In genomic region chr5:61301820-61302563, GRCh38 we compare ENCODE assay signal across 8 cellular contexts. TPM values are rescaled to one million over a fixed set of nuclear protein-coding genes. Genes with fewer than 3 reads are reported as not detected.
DNase-seq lines count a peak whose midpoint lies in the region; ATAC-seq and TF ChIP-seq lines count a peak whose summit lies in the region.

No MANE protein-coding gene starts in this region.

- no peak overlapping the region for H3K56ac ChIP-seq in H9 (ENCODE audit: insufficient read length, low read depth, low read length)

- no peak overlapping the region for H2BK120ac ChIP-seq in H9 (ENCODE audit: low read depth, low read length, poor library complexity, severe bottlenecking)

- H3K4me3 Mint-ChIP-seq in H9, result no peak overlapping the region

- H3K9me3 ChIP-seq in H9 (ENCODE audit: control insufficient read depth, low read depth, low read length), result no peaks in the 10 kb centered on the region

- H3K27ac Mint-ChIP-seq in H9, result peak overlapping the region in 1 of 3 experiments; percentile 88; a peak in 2 of 7 replicates

- H2BK5ac ChIP-seq in H9 (ENCODE audit: insufficient read length, low read length), result no peak overlapping the region

- no peak overlapping the region for H3K9ac ChIP-seq in H9 (ENCODE audit: extremely low read depth, insufficient read length, low read length)

- H3K27me3 Mint-ChIP-seq in H9 (ENCODE audit: low read depth), result peaks cover 26% of the 10 kb centered on the region

- H3K23ac ChIP-seq in H9 (ENCODE audit: insufficient read length, low read depth, low read length), result no peak overlapping the region

- H3K27me3 ChIP-seq in H9 (ENCODE audit: insufficient read depth, low read length), result no peaks in the 10 kb centered on the region

- H4K20me1 ChIP-seq in H9 (ENCODE audit: control insufficient read depth, insufficient read depth, insufficient read length), result no peaks in the 10 kb centered on the region

- DNase-seq in HuH-7 (ENCODE audit: low spot score) (peak; percentile 52), T47D (ENCODE audit: low read depth in 1 of 2, low spot score in 1 of 2) (peak; percentile 64 to 95), kidney glomerular epithelial cell (lab: John Stamatoyannopoulos, UW) (peak; percentile 93), H9 (no peak), NK-92 (lab: John Stamatoyannopoulos, UW; ENCODE audit: unreplicated experiment) (no peak)
- DNase-seq in activated T-cell treated with anti-CD3 and anti-CD28 coated beads, Interleukin-2, amount 50 U/mL, for 1 hour, result no peak

- no peak overlapping the region for H3K18ac ChIP-seq in H9 (ENCODE audit: insufficient read length, low read depth, low read length)

- H3K9me3 Mint-ChIP-seq in H9, result no peaks in the 10 kb centered on the region

- no peaks in the 10 kb centered on the region for H3K36me3 Mint-ChIP-seq in H9 (ENCODE audit: insufficient read depth in 1 of 3, low read depth in 3 of 3)

- no peak overlapping the region for H2AFZ ChIP-seq in H9 (ENCODE audit: low read length)

- H3K79me2 ChIP-seq in H9 (ENCODE audit: insufficient read depth, low read length), result no peaks in the 10 kb centered on the region

- H2BK20ac ChIP-seq in H9 (ENCODE audit: low read depth, low read length, poor library complexity, severe bottlenecking), result no peak overlapping the region

- no peaks in the 10 kb centered on the region; the same call in 1 of the 2 replicates for H3K4me1 ChIP-seq in H9 (ENCODE audit: insufficient read depth, low read length)

- no peak overlapping the region for H4K91ac ChIP-seq in H9 (ENCODE audit: insufficient read length, low read depth, low read length)

- H3K23me2 ChIP-seq in H9 (ENCODE audit: insufficient read length, low read depth, low read length, poor library complexity, severe bottlenecking), result no peaks in the 10 kb centered on the region

- H3K27ac ChIP-seq in temporal lobe (ENCODE audit: low read depth, low read length) (peak overlapping the region; percentile 45), H9 (ENCODE audit: insufficient read length, low read depth, low read length) (no peak overlapping the region)

- H4K8ac ChIP-seq in H9 (replicated peaks; ENCODE audit: insufficient read length, low read depth, low read length), result no peak overlapping the region

- no peak overlapping the region for H3K4ac ChIP-seq in H9 (ENCODE audit: low read depth, low read length)

- no peaks in the 10 kb centered on the region for H3K79me1 ChIP-seq in H9 (ENCODE audit: insufficient read depth, low read depth, low read length, poor library complexity, severe bottlenecking)

- in situ Hi-C loops in T47D (cut with HindIII; ENCODE audit: low pct_unique_long_range_greater_than_20kb, low sequenced_read_pairs), result no loop called here

- H3K4me2 ChIP-seq in H9 (ENCODE audit: insufficient read depth, insufficient read length, low read length), result no peak overlapping the region

- H3T11ph ChIP-seq in H9 (ENCODE audit: low read length), result no peak overlapping the region

- no peak overlapping the region for H4K5ac ChIP-seq in H9 (ENCODE audit: insufficient read length, low read depth, low read length)

- H3K14ac ChIP-seq in H9 (ENCODE audit: insufficient read depth, low read length), result no peak overlapping the region

- no peak overlapping the region for H2AK5ac ChIP-seq in H9 (ENCODE audit: insufficient read length, low read length)

- no peak overlapping the region for H2BK12ac ChIP-seq in H9 (ENCODE audit: insufficient read length, low read depth, low read length)

- H2BK15ac ChIP-seq in H9 (ENCODE audit: low read depth, low read length), result no peak overlapping the region

- peaks cover 31 to 32% of the 10 kb centered on the region in 2 experiments for H3K4me1 Mint-ChIP-seq in H9

- ATAC-seq in GM21381 (IDR thresholded peaks at IDR 0.05; ENCODE audit: unreplicated experiment), result no peak

- WGBS in H9 (ENCODE audit: extremely low coverage, insufficient read length, low lambda C conversion rate), result no CpG with 5 or more reads among the region's 11 CpGs

- no peak for TF ChIP-seq CTCF in H9 (conservative IDR thresholded peaks at IDR 0.05)

RNA-seq across cellular contexts. Expression of gene ZSWIM6, which starts 30.1 kb away (rescaled TPM):
- total RNA-seq in temporal lobe (33.2 TPM), H9 (2021) (11.0 and 11.5 TPM in 2 replicates)

Comparison
In these comparisons a context has a peak if more than half of its experiments do, and no peak if none do; other contexts are left out.
1. DNase-seq: peak in HuH-7 (single experiment), T47D (2 of 2) and kidney glomerular epithelial cell (single experiment); none in H9 (single experiment), activated T-cell treated with anti-CD3 and anti-CD28 coated beads, Interleukin-2, amount 50 U/mL, for 1 hour (single experiment) and NK-92 (single experiment).